Comparison of ENCODE assay signal across 11 cellular contexts in the genomic region with DNA sequence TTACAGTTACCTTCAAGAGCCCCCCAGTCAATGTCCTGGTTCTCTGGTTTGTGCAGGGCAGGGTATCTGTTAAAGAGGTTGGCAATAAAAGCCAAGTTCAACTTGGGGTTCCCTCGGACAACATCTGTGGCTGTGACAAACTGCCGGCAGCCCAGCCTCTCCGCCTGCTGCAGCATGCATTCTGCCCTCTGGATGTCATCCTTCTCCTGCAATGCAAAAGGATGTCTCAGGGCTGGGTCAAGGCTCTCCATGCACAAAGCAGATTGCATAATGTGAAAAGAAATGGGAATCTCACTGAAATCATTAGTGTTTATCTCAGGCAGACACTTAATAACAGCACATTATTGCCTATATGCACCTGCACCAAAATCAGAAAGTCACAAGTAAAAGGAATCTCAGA. TPM values are rescaled to one million over a fixed set of nuclear protein-coding genes. Genes with fewer than 3 reads are reported as not detected.
DNase-seq lines count a peak whose midpoint lies in the region; ATAC-seq and TF ChIP-seq lines count a peak whose summit lies in the region.
"Had no signal": no experiment of that assay in that cellular context is flagged by ENCODE, and none has a peak within 500 bp of the region (broad histone marks: within the 10 kb centered on the region; RNA-seq: fewer than 3 reads in every experiment).

No MANE protein-coding gene starts in this region.

- H3K27ac Mint-ChIP-seq in CD8-positive, alpha-beta T cell = no peak overlapping the region

- no TSS peak for BruUV-seq in A673 (replicated peaks; lab: Mats Ljungman, UMichigan)

- H3K4me1 ChIP-seq in A673 (ENCODE audit: insufficient read depth, low read length, poor library complexity, severe bottlenecking) = peaks cover 53% of the 10 kb centered on the region
- peaks cover 7% of the 10 kb centered on the region for H3K4me1 ChIP-seq in CD8-positive, alpha-beta T cell (ENCODE audit: insufficient read depth, low read length)
- H3K4me1 ChIP-seq: psoas muscle, SJSA1 had no signal

- POLR2A ChIA-PET in A673 (lab: Charles Lee; ENCODE audit: low non-redundant PET) = no interaction called here
- POLR2A ChIA-PET in CD8-positive, alpha-beta T cell (lab: Charles Lee) = no interaction called here

- no peaks in the 10 kb centered on the region for H3K36me3 ChIP-seq in A673 (ENCODE audit: insufficient read depth, low read length, poor library complexity, severe bottlenecking)
- peaks cover 78% of the 10 kb centered on the region for H3K36me3 ChIP-seq in CD8-positive, alpha-beta T cell (ENCODE audit: insufficient read depth, low read length)

- H3K4me3 Mint-ChIP-seq in CD8-positive, alpha-beta T cell = no peak overlapping the region

- no peak overlapping the region for H3K4me3 ChIP-seq in A673 (ENCODE audit: low read depth, low read length, poor library complexity, severe bottlenecking)
- H3K4me3 ChIP-seq in GM12864 (ENCODE audit: low read depth, low read length) = no peak overlapping the region
- no peak overlapping the region for H3K4me3 ChIP-seq in CD8-positive, alpha-beta T cell (ENCODE audit: low read depth, low read length)
- H3K4me3 ChIP-seq: psoas muscle, SJSA1, stomach had no signal

- H3K36me3 Mint-ChIP-seq in CD8-positive, alpha-beta T cell = peaks cover 88% of the 10 kb centered on the region

- H3K9me3 ChIP-seq in A673 (ENCODE audit: low read depth, low read length, poor library complexity, severe bottlenecking) = no peaks in the 10 kb centered on the region
- H3K9me3 ChIP-seq in CD8-positive, alpha-beta T cell (ENCODE audit: low read length) = no peaks in the 10 kb centered on the region
- H3K9me3 ChIP-seq: psoas muscle, SJSA1, stomach had no signal

- TF ChIP-seq CTCF in A673 (conservative IDR thresholded peaks at IDR 0.05; ENCODE audit: low read depth, low read length) = peak; percentile 70
- TF ChIP-seq CTCF in GM12864 (IDR thresholded peaks at IDR 0.05; ENCODE audit: low read depth, low read length, missing control alignments) = peak; percentile 6
- peak; percentile 79 for TF ChIP-seq CTCF in VCaP (conservative IDR thresholded peaks at IDR 0.05)
- no peak for TF ChIP-seq CTCF in CD8-positive, alpha-beta T cell (IDR thresholded peaks at IDR 0.05)

- ATAC-seq in CD8-positive, alpha-beta T cell = no peak
- ATAC-seq: psoas muscle had no signal

- no peak overlapping the region for H3K27ac ChIP-seq in A673 (ENCODE audit: low read depth, low read length, poor library complexity, severe bottlenecking)
- peak overlapping the region; percentile 98 for H3K27ac ChIP-seq in VCaP
- no peak overlapping the region for H3K27ac ChIP-seq in CD8-positive, alpha-beta T cell (ENCODE audit: low read depth, low read length)
- H3K27ac ChIP-seq: psoas muscle, SJSA1, stomach had no signal

- intact Hi-C loops in A673 (cut with micrococcal nuclease; ENCODE audit: unreplicated experiment) = loop anchor here (2.0 to 5.0 kb wide), 3 partner anchors 140 to 174 kb away; no protein-coding TSS in a partner anchor
- intact Hi-C loops in CD8-positive, alpha-beta T cell (cut with DNase I, micrococcal nuclease) = loop anchor here (5.0 to 10.0 kb wide), 3 partner anchors 35 to 638 kb away; partner anchors contain the start of gene LCP1 (in 1 of the 2)

- H3K27me3 Mint-ChIP-seq in CD8-positive, alpha-beta T cell (ENCODE audit: low read depth) = no peaks in the 10 kb centered on the region

- H3K27me3 ChIP-seq in A673 (replicated peaks; ENCODE audit: insufficient read depth, low read depth, low read length, poor library complexity) = no peaks in the 10 kb centered on the region
- H3K27me3 ChIP-seq in CD8-positive, alpha-beta T cell (ENCODE audit: insufficient read depth, low read length) = no peaks in the 10 kb centered on the region
- H3K27me3 ChIP-seq: SJSA1, stomach had no signal

- peaks cover 29% of the 10 kb centered on the region for H3K4me1 Mint-ChIP-seq in CD8-positive, alpha-beta T cell (ENCODE audit: low read depth)

- DNase-seq in A673 (ENCODE audit: low spot score) (peak; percentile 67), GM12864 (ENCODE audit: low read depth) (no peak), iPS-NIHi7 (ENCODE audit: extremely low spot score) (peak; percentile 68), NCI-H2081 (lab: John Stamatoyannopoulos, UW) (no peak), mucosa of gallbladder (ENCODE audit: low spot score) (no peak)
- DNase-seq in stimulated activated CD4-positive, alpha-beta T cell treated with anti-CD3 and anti-CD28 coated beads, Interleukin-2, amount 100 ng/mL, for 48 hours = no peak
- DNase-seq in CD8-positive, alpha-beta T cell = no peak
- DNase-seq: psoas muscle, stomach had no signal

- CTCF ChIA-PET in A673 (lab: Charles Lee) = no interaction called here
- CTCF ChIA-PET in CD8-positive, alpha-beta T cell (lab: Charles Lee) = no interaction called here

- no peaks in the 10 kb centered on the region for H3K9me3 Mint-ChIP-seq in CD8-positive, alpha-beta T cell

RNA-seq across cellular contexts. Expression of gene LCP1, which starts 35.1 kb away (rescaled TPM):
- total RNA-seq in A673 (2021) (6.2 and 9.1 TPM in 2 replicates), mucosa of gallbladder (43.4 TPM)
- total RNA-seq in CD8-positive, alpha-beta T cell = 100 to 1,000 TPM; 241 to 252 TPM

RNA-seq across cellular contexts. Expression of gene CPB2, which starts 42.1 kb away (rescaled TPM):
- 5.0 and 5.5 TPM in 2 replicates for total RNA-seq in A673 (2021)
- 13.3 TPM for total RNA-seq in mucosa of gallbladder
- total RNA-seq in CD8-positive, alpha-beta T cell = not detected
- total RNA-seq: psoas muscle, SJSA1 had no signal

Comparison
In these comparisons a context has a peak if more than half of its experiments do, and no peak if none do; other contexts are left out.
1. DNase-seq: peak in A673 (single experiment) and iPS-NIHi7 (single experiment); none in GM12864 (single experiment), stimulated activated CD4-positive, alpha-beta T cell treated with anti-CD3 and anti-CD28 coated beads, Interleukin-2, amount 100 ng/mL, for 48 hours (0 of 2), NCI-H2081 (0 of 2), mucosa of gallbladder (single experiment) and CD8-positive, alpha-beta T cell (0 of 7).